In the genomic region with DNA sequence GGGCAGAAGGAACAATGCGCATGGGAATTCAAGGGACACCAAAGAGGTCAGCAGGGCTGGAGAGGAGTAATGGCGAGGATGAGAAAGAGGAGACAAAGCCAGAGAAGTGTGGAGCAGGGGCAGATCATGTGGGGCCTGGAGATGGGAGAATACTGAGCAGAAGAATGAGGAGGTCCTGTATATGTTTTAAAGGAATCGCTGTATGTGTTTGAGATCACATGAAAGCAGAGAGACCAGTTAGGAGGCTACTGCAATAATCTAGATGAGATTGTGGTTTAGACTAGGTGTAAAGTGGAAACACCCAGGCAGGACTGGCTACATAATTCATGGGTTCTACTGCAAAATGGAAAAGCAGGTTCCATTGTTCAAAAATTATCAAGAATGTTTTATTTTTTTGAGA, we compare ENCODE assay signal across 24 cellular contexts. TPM values are rescaled to one million over a fixed set of nuclear protein-coding genes. Genes with fewer than 3 reads are reported as not detected.
"Had no signal": no experiment of that assay in that cellular context is flagged by ENCODE, and none has a peak within 500 bp of the region (broad histone marks: within the 10 kb centered on the region; RNA-seq: fewer than 3 reads in every experiment).

No MANE protein-coding gene starts in this region.

- H3K4me2 ChIP-seq: hepatocyte had no signal

- H3K27ac ChIP-seq: hepatocyte, pancreas, suprapubic skin, thyroid gland had no signal

- H3K4me3 Mint-ChIP-seq: nephron, type B pancreatic cell had no signal

- H3K9me3 ChIP-seq: pancreas, suprapubic skin, thyroid gland had no signal

- H3K36me3 Mint-ChIP-seq: type B pancreatic cell had no signal

- H3K27me3 Mint-ChIP-seq: progenitor cell of endocrine pancreas, type B pancreatic cell had no signal

- H3K4me3 ChIP-seq: hepatocyte, lung, pancreas, suprapubic skin, thyroid gland had no signal

- H3K4me1 ChIP-seq: suprapubic skin, thyroid gland had no signal

- H3K27me3 ChIP-seq: hepatocyte, pancreas, suprapubic skin, thyroid gland had no signal

- H3K27ac Mint-ChIP-seq: nephron, progenitor cell of endocrine pancreas, type B pancreatic cell had no signal

- DNase-seq: dermis blood vessel endothelial cell; foreskin melanocyte; head of caudate nucleus; kidney; left cardiac atrium; left ventricle myocardium superior; mesenchymal stem cell; midbrain; occipital lobe; pancreas; right cardiac atrium; small intestine; stimulated activated CD4-positive, alpha-beta T cell treated with anti-CD3 and anti-CD28 coated beads, Interleukin-12 subunit alpha, Interleukin-12 subunit beta, amount 100 ng/mL, for 4 hours; stimulated activated naive CD4-positive, alpha-beta T cell; thyroid gland had no signal

- ATAC-seq: left cardiac atrium, left ventricle myocardium superior, pancreas, right cardiac atrium had no signal

- H3K36me3 ChIP-seq: pancreas, suprapubic skin, thyroid gland had no signal

- H2AFZ ChIP-seq: hepatocyte had no signal

- H3K79me2 ChIP-seq: hepatocyte had no signal

- H3K4me1 Mint-ChIP-seq: nephron had no signal

- FAIRE-seq: endothelial cell of umbilical vein, kidney, small intestine, urothelium cell line had no signal

RNA-seq across cellular contexts. Expression of a gene that starts 33.3 kb away (rescaled TPM):
- total RNA-seq: dermis blood vessel endothelial cell, endothelial cell of umbilical vein, kidney, left cardiac atrium, lung, right cardiac atrium had no signal
- polyA plus RNA-seq: endothelial cell of umbilical vein, esophagus, lung, right cardiac atrium had no signal
